Comparison of ENCODE assay signal across 8 cellular contexts in the genomic region with DNA sequence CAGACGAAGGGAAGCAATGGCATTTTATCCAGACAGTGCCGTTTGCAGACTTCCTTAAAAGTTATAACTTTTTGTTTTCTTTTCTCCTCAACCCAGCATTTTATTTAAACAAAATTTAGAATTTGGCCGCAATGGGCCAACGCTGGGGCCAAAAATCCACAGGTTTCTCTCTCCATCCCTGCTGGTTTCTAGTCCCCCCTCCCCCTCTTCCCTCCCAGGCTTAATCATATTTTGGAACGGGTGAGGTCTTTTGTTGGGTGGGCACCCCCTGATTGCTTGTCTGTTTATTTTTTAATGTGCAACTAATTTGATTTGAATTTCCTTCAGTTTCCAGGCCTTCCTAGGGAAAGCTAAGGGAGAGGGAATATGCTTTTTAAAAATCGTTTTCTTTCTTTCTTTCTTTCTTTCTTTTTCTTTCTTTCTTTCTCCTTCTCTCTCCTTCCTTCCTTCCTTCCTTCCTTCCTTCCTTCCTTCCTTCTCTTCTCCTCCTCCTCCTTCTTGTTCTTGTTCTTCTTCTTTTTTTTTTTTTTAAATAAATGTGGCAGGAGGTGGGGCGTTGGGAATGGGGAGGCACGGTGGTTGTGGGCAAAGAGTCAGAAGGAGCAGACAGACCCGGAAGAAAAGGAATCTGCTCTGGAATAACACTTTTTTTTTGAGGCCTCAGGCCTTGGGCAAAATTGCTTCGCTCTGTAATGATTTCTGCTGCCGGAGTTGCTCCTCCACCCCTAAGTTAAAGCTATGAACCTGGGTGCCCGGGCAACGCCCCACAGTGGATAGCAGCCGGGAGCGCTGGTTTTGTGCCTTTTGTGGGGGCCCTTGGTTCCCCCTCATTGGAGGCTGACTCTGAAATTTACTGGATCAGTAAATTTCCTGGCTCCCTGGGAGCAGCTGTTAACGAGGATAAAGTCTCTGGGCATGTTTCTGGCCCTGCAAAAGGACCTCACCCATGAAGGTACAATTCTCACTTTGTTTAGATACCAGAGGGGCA. TPM values are rescaled to one million over a fixed set of nuclear protein-coding genes. Genes with fewer than 3 reads are reported as not detected.
DNase-seq lines count a peak whose midpoint lies in the region; ATAC-seq and TF ChIP-seq lines count a peak whose summit lies in the region.

No MANE protein-coding gene starts in this region.

- H3K9me3 ChIP-seq in osteoblast (ENCODE audit: low read depth, low read length): no peaks in the 10 kb centered on the region

- peak overlapping the region; percentile 93 for H3K27ac Mint-ChIP-seq in activated T-cell treated with anti-CD3 and anti-CD28 coated beads, Interleukin-2, amount 50 U/mL, for 72 hours
- H3K27ac Mint-ChIP-seq in T-cell: peak overlapping the region; percentile 31 to 76

- H3K27me3 ChIP-seq in osteoblast (ENCODE audit: insufficient read depth, low read length): no peaks in the 10 kb centered on the region

- peaks cover 3 to 4% of the 10 kb centered on the region in 2 donors for H3K36me3 Mint-ChIP-seq in activated T-cell treated with anti-CD3 and anti-CD28 coated beads, Interleukin-2, amount 50 U/mL, for 72 hours (ENCODE audit: insufficient read depth in 2 of 2)
- no peaks in the 10 kb centered on the region for H3K36me3 Mint-ChIP-seq in T-cell

- peaks cover 48% of the 10 kb centered on the region for H3K4me1 Mint-ChIP-seq in activated T-cell treated with anti-CD3 and anti-CD28 coated beads, Interleukin-2, amount 50 U/mL, for 72 hours (ENCODE audit: low read depth)
- peaks cover 53 to 73% (median 56%) of the 10 kb centered on the region in 3 donors for H3K4me1 Mint-ChIP-seq in T-cell

- peaks cover 16% of the 10 kb centered on the region for H3K36me3 ChIP-seq in osteoblast (ENCODE audit: insufficient read depth, low read length)

- no peaks in the 10 kb centered on the region for H3K27me3 Mint-ChIP-seq in activated T-cell treated with anti-CD3 and anti-CD28 coated beads, Interleukin-2, amount 50 U/mL, for 72 hours (ENCODE audit: low read depth)
- no peaks in the 10 kb centered on the region for H3K27me3 Mint-ChIP-seq in T-cell

- CTCF ChIA-PET in T-cell (lab: Charles Lee): interaction anchor here (0.6 to 1.1 kb wide), 5 partner anchors 10 to 292 kb away, joined by 3 to 5 read pairs (median 4); no protein-coding TSS in a partner anchor

- H3K79me2 ChIP-seq in osteoblast (ENCODE audit: insufficient read depth, low read length): peaks cover 72% of the 10 kb centered on the region

- peak overlapping the region; percentile 96 for H3K27ac ChIP-seq in osteoblast (ENCODE audit: low read depth, low read length)

- TF ChIP-seq CTCF in fibroblast of pulmonary artery (IDR thresholded peaks at IDR 0.05; ENCODE audit: low read length, missing control alignments): no peak
- TF ChIP-seq CTCF in osteoblast (IDR thresholded peaks at IDR 0.05; ENCODE audit: extremely low read depth, low read depth, low read length): peak; percentile 6

- H3K9me3 Mint-ChIP-seq in activated T-cell treated with anti-CD3 and anti-CD28 coated beads, Interleukin-2, amount 50 U/mL, for 72 hours: no peaks in the 10 kb centered on the region
- no peaks in the 10 kb centered on the region for H3K9me3 Mint-ChIP-seq in T-cell

- H3K4me3 Mint-ChIP-seq in activated T-cell treated with anti-CD3 and anti-CD28 coated beads, Interleukin-2, amount 50 U/mL, for 72 hours: peak overlapping the region; percentile 83 to 92
- peak overlapping the region; percentile 79 to 81 (median 80) for H3K4me3 Mint-ChIP-seq in T-cell

- H2AFZ ChIP-seq in osteoblast (ENCODE audit: low read length): no peak overlapping the region

- ATAC-seq in activated T-cell treated with anti-CD3 and anti-CD28 coated beads, Interleukin-2, amount 50 U/mL, for 72 hours (replicated peaks in 1 of 2): no peak
- ATAC-seq in T-cell (replicated peaks in 1 of 4): no peak

- no peak for DNase-seq in activated T-cell treated with anti-CD3 and anti-CD28 coated beads, Interleukin-2, amount 50 U/mL, for 72 hours
- no peak for DNase-seq in activated T-cell treated with anti-CD3 and anti-CD28 coated beads, Interleukin-2, amount 50 U/mL, for 1 hour
- DNase-seq in T-cell (no peak), fibroblast of pulmonary artery (ENCODE audit: low read depth) (peak; percentile 68), osteoblast (ENCODE audit: insufficient read length, low spot score, missing footprints) (peak; percentile 89), putamen (ENCODE audit: low spot score) (no peak), NAMALWA (ENCODE audit: low spot score) (no peak)
- no peak for DNase-seq in activated effector memory CD4-positive, alpha-beta T cell treated with anti-CD3 and anti-CD28 coated beads, Interleukin-2, amount 50 U/mL, for 16 hours

- peak overlapping the region; percentile 51 for H3K4me3 ChIP-seq in fibroblast of pulmonary artery (replicated peaks; ENCODE audit: low read depth, low read length)
- H3K4me3 ChIP-seq in osteoblast (ENCODE audit: insufficient read depth, low read length): peak overlapping the region; percentile 88

- POLR2A ChIA-PET in T-cell (lab: Charles Lee): interaction anchor here (0.6 to 1.3 kb wide), 6 partner anchors 34 to 501 kb away, joined by 3 to 7 read pairs (median 4); no protein-coding TSS in a partner anchor

- H3K4me2 ChIP-seq in osteoblast (ENCODE audit: insufficient read depth, low read length): peak overlapping the region; percentile 89

- peaks cover 42% of the 10 kb centered on the region for H4K20me1 ChIP-seq in osteoblast (ENCODE audit: insufficient read depth, low read length)

- H3K4me1 ChIP-seq in osteoblast (ENCODE audit: insufficient read depth, low read length): peaks cover 51% of the 10 kb centered on the region

RNA-seq across cellular contexts. Expression of a gene that starts 1.9 kb away (rescaled TPM):
- total RNA-seq in activated T-cell treated with anti-CD3 and anti-CD28 coated beads, Interleukin-2, amount 50 U/mL, for 72 hours: 10 to 100 TPM; 12.0 to 17.7 TPM
- total RNA-seq in T-cell: 10 to 100 TPM; 18.1 to 46.5 (median 23.5) TPM
- total RNA-seq in osteoblast: 179 TPM in 2 replicates

Comparison
In these comparisons a context has a peak if more than half of its experiments do, and no peak if none do; other contexts are left out.
1. DNase-seq: peak in fibroblast of pulmonary artery (single experiment) and osteoblast (single experiment); none in activated T-cell treated with anti-CD3 and anti-CD28 coated beads, Interleukin-2, amount 50 U/mL, for 72 hours (0 of 2), activated T-cell treated with anti-CD3 and anti-CD28 coated beads, Interleukin-2, amount 50 U/mL, for 1 hour (single experiment), T-cell (0 of 34), activated effector memory CD4-positive, alpha-beta T cell treated with anti-CD3 and anti-CD28 coated beads, Interleukin-2, amount 50 U/mL, for 16 hours (single experiment), putamen (single experiment) and NAMALWA (single experiment).